Comparison of ENCODE assay signal across 9 cellular contexts in the genomic region with DNA sequence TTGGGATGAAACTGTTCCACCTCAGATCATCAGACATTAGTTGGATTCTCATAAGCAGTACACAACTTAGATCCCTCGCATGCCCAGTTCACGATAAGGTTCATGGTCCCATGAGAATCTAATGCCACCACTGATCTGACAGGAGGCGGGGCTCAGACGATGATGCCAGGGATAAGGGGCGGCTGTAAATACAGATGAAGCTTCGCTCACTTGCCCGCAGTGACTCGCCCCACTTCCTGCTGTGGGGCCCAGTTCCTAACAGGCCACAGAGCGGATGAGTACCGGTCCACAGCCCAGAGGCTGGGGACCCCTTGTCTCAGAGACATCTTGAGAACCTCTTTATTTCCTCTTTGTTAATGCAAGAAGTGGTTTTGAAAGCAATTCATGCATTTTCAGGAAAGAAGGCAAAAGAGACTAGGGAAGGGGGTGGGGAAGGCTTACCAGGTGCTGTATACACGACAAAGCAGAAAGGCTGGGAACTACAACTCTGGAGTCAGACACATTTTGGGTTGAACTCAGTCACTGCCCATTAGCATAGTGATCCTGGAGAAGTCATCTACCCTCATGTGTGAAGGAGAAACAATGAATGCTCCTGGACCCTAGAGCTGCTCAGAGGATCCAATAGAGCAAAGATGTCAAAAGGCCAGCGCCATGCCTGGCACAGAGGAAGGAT.
DNase-seq lines count a peak whose midpoint lies in the region; ATAC-seq, FAIRE-seq and TF ChIP-seq lines count a peak whose summit lies in the region.
"Had no signal": no experiment of that assay in that cellular context is flagged by ENCODE, and none has a peak within 500 bp of the region (broad histone marks: within the 10 kb centered on the region; RNA-seq: fewer than 3 reads in every experiment).

No MANE protein-coding gene starts in this region.

- DNase-seq in A172 (ENCODE audit: low spot score) (peak; percentile 78), GM12892 (ENCODE audit: insufficient read length) (no peak), UCSD-AML1 (lab: John Stamatoyannopoulos, UW; ENCODE audit: unreplicated experiment) (peak; percentile 55), endodermal cell (peak; percentile 50), foreskin fibroblast (no peak)
- no peak for DNase-seq in effector CD8-positive, alpha-beta T cell (lab: John Stamatoyannopoulos, UW)
- DNase-seq: amygdala had no signal

- WGBS in endodermal cell (ENCODE audit: insufficient coverage in 1 of 2, insufficient read length in 1 of 2), 2 experiments = 93 to 94% methylated on average over 10 to 12 of the region's 12 CpGs

- no peak overlapping the region for H3K27ac Mint-ChIP-seq in endodermal cell

- TF ChIP-seq POLR2A in GM12892 (IDR thresholded peaks at IDR 0.05; ENCODE audit: low read depth, low read length) = no peak

- TF ChIP-seq CTCF in endodermal cell (conservative IDR thresholded peaks at IDR 0.05) = no peak
- TF ChIP-seq CTCF in foreskin fibroblast (IDR thresholded peaks at IDR 0.05; ENCODE audit: low read depth, low read length) = no peak

- H3K9me3 ChIP-seq in endodermal cell (ENCODE audit: control insufficient read depth, low read length) = peaks cover 13% of the 10 kb centered on the region

- no peak overlapping the region for H3K4me3 Mint-ChIP-seq in endodermal cell

- peaks cover 3% of the 10 kb centered on the region for H3K4me1 Mint-ChIP-seq in endodermal cell

- H3K27ac ChIP-seq in endodermal cell (ENCODE audit: low read depth, low read length) = no peak overlapping the region

- FAIRE-seq in GM12892 (lab: Jason Lieb, UNC) = peak; percentile 36

- H3K4me3 ChIP-seq in endodermal cell (ENCODE audit: low read length) (no peak overlapping the region), foreskin fibroblast (ENCODE audit: low read depth in 1 of 2, low read length in 2 of 2) (no peak overlapping the region)

- no peaks in the 10 kb centered on the region for H3K36me3 ChIP-seq in endodermal cell (ENCODE audit: control insufficient read depth, insufficient read depth, low read length)

- ATAC-seq in HG03432 (IDR thresholded peaks at IDR 0.05; ENCODE audit: unreplicated experiment) (no peak), HG02763 (IDR thresholded peaks at IDR 0.05; ENCODE audit: unreplicated experiment) (no peak)

- H3K4me1 ChIP-seq in endodermal cell (ENCODE audit: control insufficient read depth, insufficient read depth, low read length) = no peaks in the 10 kb centered on the region

- no peak overlapping the region for H3K9ac ChIP-seq in endodermal cell (ENCODE audit: extremely low read depth, low read length, poor library complexity, severe bottlenecking)

- peaks cover 19% of the 10 kb centered on the region for H3K9me3 Mint-ChIP-seq in endodermal cell

- no peaks in the 10 kb centered on the region for H3K27me3 Mint-ChIP-seq in endodermal cell (ENCODE audit: insufficient read depth)

- no peaks in the 10 kb centered on the region for H3K27me3 ChIP-seq in endodermal cell (ENCODE audit: control insufficient read depth, insufficient read depth, low read length, poor library complexity, severe bottlenecking)

- H3K36me3 Mint-ChIP-seq in endodermal cell (ENCODE audit: low read depth) = peaks cover 7% of the 10 kb centered on the region

Comparison
In these comparisons a context has a peak if more than half of its experiments do, and no peak if none do; other contexts are left out.
1. DNase-seq: peak in A172 (single experiment), UCSD-AML1 (single experiment) and endodermal cell (single experiment); none in GM12892 (single experiment), foreskin fibroblast (0 of 2) and effector CD8-positive, alpha-beta T cell (single experiment).